ENCODE assay signal across 11 cellular contexts in genomic region chr16:24525970-24526559, GRCh38. TPM values are rescaled to one million over a fixed set of nuclear protein-coding genes. Genes with fewer than 3 reads are reported as not detected.
DNase-seq lines count a peak whose midpoint lies in the region; ATAC-seq and TF ChIP-seq lines count a peak whose summit lies in the region.
"Had no signal": no experiment of that assay in that cellular context is flagged by ENCODE, and none has a peak within 500 bp of the region (broad histone marks: within the 10 kb centered on the region; RNA-seq: fewer than 3 reads in every experiment).

No MANE protein-coding gene starts in this region.

- BruUV-seq in HCT116 (replicated peaks; lab: Mats Ljungman, UMichigan) (no TSS peak), OCI-LY7 (replicated peaks; lab: Mats Ljungman, UMichigan) (no TSS peak)

- H4K20me1 ChIP-seq in HCT116 (ENCODE audit: insufficient read depth) (no peaks in the 10 kb centered on the region), OCI-LY7 (ENCODE audit: insufficient read depth, low read length) (no peaks in the 10 kb centered on the region)

- RAD21 ChIA-PET in HCT116 (lab: Charles Lee; ENCODE audit: low non-redundant PET in 1 of 2, low total read pairs in 2 of 2, uncharacterized antibody in 2 of 2, unreplicated experiment in 2 of 2), result no interaction called here

- H4K91ac ChIP-seq in mesenchymal stem cell (ENCODE audit: low read length), result no peak overlapping the region

- POLR2A ChIA-PET in HCT116 (lab: Charles Lee) (interaction anchor here (0.5 kb wide), 1 partner anchor 176 kb away, joined by 3 read pairs; no protein-coding TSS in a partner anchor), OCI-LY7 (lab: Charles Lee) (interaction anchor here (0.7 kb wide), 1 partner anchor 11 kb away, joined by 3 read pairs; no protein-coding TSS in a partner anchor)

- H3K4me3 ChIP-seq in HCT116 (replicated peaks in 1 of 2; ENCODE audit: low read depth in 1 of 2, low read length in 2 of 2) (no peak overlapping the region), mesenchymal stem cell (ENCODE audit: insufficient read depth in 1 of 2, low read depth in 1 of 2, low read length in 2 of 2) (no peak overlapping the region), OCI-LY7 (ENCODE audit: low read depth, low read length, poor library complexity, severe bottlenecking) (no peak overlapping the region), thyroid gland (replicated peaks in 1 of 3) (no peak overlapping the region)
- H3K4me3 ChIP-seq: tibial nerve had no signal

- H3K9me2 ChIP-seq in HCT116 (ENCODE audit: insufficient read depth), result no peaks in the 10 kb centered on the region
- H3K9me2 ChIP-seq in OCI-LY7 (ENCODE audit: insufficient read depth, low read length), result no peaks in the 10 kb centered on the region

- no peaks in the 10 kb centered on the region for H3K27me3 ChIP-seq in HCT116 (ENCODE audit: insufficient read depth, low read length)
- no peaks in the 10 kb centered on the region for H3K27me3 ChIP-seq in mesenchymal stem cell (ENCODE audit: control insufficient read depth in 1 of 2, insufficient read depth in 1 of 2, low read length in 2 of 2)
- H3K27me3 ChIP-seq in thyroid gland, result no peaks in the 10 kb centered on the region
- H3K27me3 ChIP-seq: tibial nerve had no signal

- H3K9me3 ChIP-seq in HCT116 (ENCODE audit: control insufficient read depth in 1 of 2, insufficient read depth in 1 of 2, low read depth in 1 of 2, low read length in 2 of 2) (no peaks in the 10 kb centered on the region), mesenchymal stem cell (ENCODE audit: control insufficient read depth, low read length) (no peaks in the 10 kb centered on the region), OCI-LY7 (ENCODE audit: low read length) (no peaks in the 10 kb centered on the region), thyroid gland (no peaks in the 10 kb centered on the region)
- H3K9me3 ChIP-seq: tibial nerve had no signal

- no peak overlapping the region for H2BK12ac ChIP-seq in mesenchymal stem cell (ENCODE audit: low read length in 2 of 2)

- TF ChIP-seq CTCF in HCT116 (IDR thresholded peaks at IDR 0.05 in 2 of 3, conservative IDR thresholded peaks at IDR 0.05 in 1 of 3; ENCODE audit: borderline replicate concordance in 1 of 3, insufficient read depth in 1 of 3, low read depth in 2 of 3, low read length in 2 of 3), result no peak
- TF ChIP-seq CTCF in OCI-LY7 (conservative IDR thresholded peaks at IDR 0.05; ENCODE audit: low read length), result no peak
- no peak for TF ChIP-seq CTCF in thyroid gland (IDR thresholded peaks at IDR 0.05)

- ATAC-seq in HCT116, result no peak; the same call in 1 of the 2 replicates

- 83% methylated on average over 7 of the region's 7 CpGs for WGBS in mesenchymal stem cell
- WGBS in thyroid gland, 2 donors, result 74 to 75% methylated on average over 7 of the region's 7 CpGs

- H2AFZ ChIP-seq in HCT116 (ENCODE audit: low read depth, low read length, poor library complexity, severe bottlenecking), result peak overlapping the region; percentile 18
- H2AFZ ChIP-seq in mesenchymal stem cell (ENCODE audit: low read depth, low read length), result no peak overlapping the region
- no peak overlapping the region for H2AFZ ChIP-seq in OCI-LY7 (ENCODE audit: low read length)

- no peak overlapping the region for H2AK5ac ChIP-seq in mesenchymal stem cell (ENCODE audit: low read length, severe bottlenecking)

- CTCF ChIA-PET in HCT116 (lab: Charles Lee) (interaction anchor here (1.3 to 1.7 kb wide), 2 partner anchors 9 to 21 kb away, joined by 4 to 7 read pairs; no protein-coding TSS in a partner anchor), OCI-LY7 (lab: Charles Lee; ENCODE audit: unreplicated experiment) (no interaction called here)

- no peaks in the 10 kb centered on the region for H3K79me1 ChIP-seq in mesenchymal stem cell (replicated peaks; ENCODE audit: low read length, poor library complexity, severe bottlenecking)

- no peak overlapping the region for H3K23ac ChIP-seq in mesenchymal stem cell (ENCODE audit: low read length in 2 of 2)

- peak overlapping the region; percentile 19 for H4K8ac ChIP-seq in mesenchymal stem cell (ENCODE audit: low read length)

- no peak overlapping the region for H3K18ac ChIP-seq in mesenchymal stem cell (ENCODE audit: low read depth in 1 of 2, low read length in 2 of 2)

- H3K4me1 ChIP-seq in HCT116 (ENCODE audit: control insufficient read depth in 1 of 2, insufficient read depth in 2 of 2, low read length in 2 of 2) (peaks cover 0 to 9% of the 10 kb centered on the region in 2 experiments; a peak in 2 of 4 replicates), mesenchymal stem cell (ENCODE audit: control insufficient read depth, insufficient read depth, low read depth, low read length) (peaks cover 2% of the 10 kb centered on the region), OCI-LY7 (ENCODE audit: insufficient read depth, low read length, poor library complexity, severe bottlenecking) (no peaks in the 10 kb centered on the region), thyroid gland (no peaks in the 10 kb centered on the region)

- H2BK5ac ChIP-seq in mesenchymal stem cell (ENCODE audit: low read depth, low read length, poor library complexity, severe bottlenecking), result no peak overlapping the region

- TF ChIP-seq POLR2A in HCT116 (IDR thresholded peaks at IDR 0.05; ENCODE audit: borderline replicate concordance, extremely low read depth, insufficient read depth, insufficient read length) (no peak), thyroid gland (IDR thresholded peaks at IDR 0.05) (no peak)

- H3K14ac ChIP-seq in mesenchymal stem cell (ENCODE audit: low read length in 2 of 2), result no peak overlapping the region

- TF ChIP-seq RAD21 in HCT116 (IDR thresholded peaks at IDR 0.05; ENCODE audit: low read depth), result no peak

- H3K79me2 ChIP-seq in HCT116 (ENCODE audit: insufficient read depth, low read length) (no peaks in the 10 kb centered on the region), OCI-LY7 (ENCODE audit: insufficient read depth, low read depth, low read length) (no peaks in the 10 kb centered on the region)

- H3K27ac ChIP-seq in HCT116 (ENCODE audit: low read depth, low read length), result no peak overlapping the region
- H3K27ac ChIP-seq in mesenchymal stem cell (ENCODE audit: low read length, poor library complexity, severe bottlenecking), result no peak overlapping the region
- no peak overlapping the region for H3K27ac ChIP-seq in OCI-LY7 (ENCODE audit: low read depth, low read length, poor library complexity, severe bottlenecking)
- no peak overlapping the region for H3K27ac ChIP-seq in thyroid gland

- H3K9ac ChIP-seq in HCT116 (ENCODE audit: low read length) (no peak overlapping the region), mesenchymal stem cell (ENCODE audit: low read length) (no peak overlapping the region)

- no peak overlapping the region for H2BK15ac ChIP-seq in mesenchymal stem cell (ENCODE audit: low read depth, poor library complexity, severe bottlenecking)

- no peak overlapping the region for H2BK120ac ChIP-seq in mesenchymal stem cell (ENCODE audit: low read depth, low read length)

- 0 out of 2 replicates have a peak overlapping the region, but pooled peaks have one; percentile 22 for H3K4me2 ChIP-seq in HCT116 (ENCODE audit: low read length)
- no peak overlapping the region for H3K4me2 ChIP-seq in mesenchymal stem cell (ENCODE audit: low read length, poor library complexity, severe bottlenecking)
- no peak overlapping the region for H3K4me2 ChIP-seq in OCI-LY7 (ENCODE audit: low read length)

- intact Hi-C loops in HCT116 (cut with micrococcal nuclease), result no loop called here
- intact Hi-C loops in OCI-LY7 (cut with micrococcal nuclease; ENCODE audit: unreplicated experiment), result no loop called here
- intact Hi-C loops in thyroid gland (cut with DNase I), result no loop called here

- H3K36me3 ChIP-seq in HCT116 (ENCODE audit: control insufficient read depth in 1 of 2, insufficient read depth in 2 of 2, low read length in 2 of 2), result no peaks in the 10 kb centered on the region
- no peaks in the 10 kb centered on the region for H3K36me3 ChIP-seq in mesenchymal stem cell (ENCODE audit: control insufficient read depth in 1 of 2, insufficient read depth in 2 of 2, low read depth in 1 of 2, low read length in 2 of 2)
- no peaks in the 10 kb centered on the region for H3K36me3 ChIP-seq in OCI-LY7 (ENCODE audit: insufficient read depth, low read length)
- no peaks in the 10 kb centered on the region for H3K36me3 ChIP-seq in thyroid gland
- H3K36me3 ChIP-seq: tibial nerve had no signal

- no peak overlapping the region for H3K4ac ChIP-seq in mesenchymal stem cell (ENCODE audit: low read depth in 1 of 2, low read length in 2 of 2)

- peak; percentile 38 for DNase-seq in A172 (ENCODE audit: low spot score)
- no peak for DNase-seq in HCT116 (ENCODE audit: low read depth, low spot score)
- DNase-seq in astrocyte of the hippocampus (ENCODE audit: low read depth, low spot score), result peak; percentile 79
- no peak for DNase-seq in mesenchymal stem cell
- no peak for DNase-seq in occipital lobe (lab: John Stamatoyannopoulos, UW)
- no peak for DNase-seq in OCI-LY7 (ENCODE audit: low spot score)
- DNase-seq in thyroid gland, result no peak
- DNase-seq in NCI-H1105 (lab: John Stamatoyannopoulos, UW), result no peak
- DNase-seq: activated CD4-positive, alpha-beta T cell treated with anti-CD3 and anti-CD28 coated beads for 4 hours; NCI-H1694 treated with DMSO at 0.1 percent for 48 hours had no signal

TF ChIP-seq in HCT116, 20 proteins besides CTCF, POLR2A, EP300 and RAD21 (continues in another document):
- no peak for TF ChIP-seq POLR2AphosphoS5 (IDR thresholded peaks at IDR 0.05; ENCODE audit: low read depth, low read length)
- no peak for TF ChIP-seq TCF7L2 (IDR thresholded peaks at IDR 0.05; ENCODE audit: borderline replicate concordance, extremely low read depth, insufficient read depth, insufficient read length)
- no peak for TF ChIP-seq FOSL1 (IDR thresholded peaks at IDR 0.05; ENCODE audit: low read depth)
- no peak for TF ChIP-seq YY1 (IDR thresholded peaks at IDR 0.05; ENCODE audit: extremely low read depth, insufficient replicate concordance, low read depth, low read length)
- no peak for TF ChIP-seq ZFX (IDR thresholded peaks at IDR 0.05)

RNA-seq across cellular contexts. Expression of gene RBBP6, which starts 13.3 kb away (rescaled TPM):
- 11.3 and 24.0 TPM in 2 replicates for total RNA-seq in A172 (2014; rRNA removed; shearing (Covaris generic))
- total RNA-seq in HCT116 (2021; ENCODE audit: unreplicated experiment) (52.4 TPM), occipital lobe (47.6 TPM), OCI-LY7 (2022) (83.0 and 95.0 TPM in 2 replicates), thyroid gland (100 to 1,000 TPM in 1 of 4 donors, 10 to 100 TPM in 3; 78.9 to 120 (median 84.5) TPM)
- polyA plus RNA-seq in HCT116 (2012), result 20.8 and 22.0 TPM in 2 replicates
- 30.1 TPM for polyA plus RNA-seq in mesenchymal stem cell (2013, experiment 1 of 2)
- 30.6 TPM for polyA plus RNA-seq in mesenchymal stem cell (2013, experiment 2 of 2)
- 32.6 and 41.2 TPM in 2 replicates for total RNA-seq in OCI-LY7 (2014; rRNA removed; shearing (Covaris generic))

Comparison
In these comparisons a context has a peak if more than half of its experiments do, and no peak if none do; other contexts are left out.
1. DNase-seq: peak in A172 (single experiment) and astrocyte of the hippocampus (single experiment); none in HCT116 (single experiment), mesenchymal stem cell (single experiment), occipital lobe (single experiment), OCI-LY7 (single experiment), thyroid gland (0 of 2) and NCI-H1105 (single experiment).